ENCODE assay signal across 16 cellular contexts in genomic region chr2:135563793-135564192, GRCh38. TPM values are rescaled to one million over a fixed set of nuclear protein-coding genes. Genes with fewer than 3 reads are reported as not detected.
DNase-seq lines count a peak whose midpoint lies in the region; ATAC-seq and TF ChIP-seq lines count a peak whose summit lies in the region.
"Had no signal": no experiment of that assay in that cellular context is flagged by ENCODE, and none has a peak within 500 bp of the region (broad histone marks: within the 10 kb centered on the region; RNA-seq: fewer than 3 reads in every experiment).

No MANE protein-coding gene starts in this region.

- H3K4me3 ChIP-seq in HEK293 (ENCODE audit: low read depth, low read length), result no peak overlapping the region
- no peak overlapping the region for H3K4me3 ChIP-seq in fibroblast of pulmonary artery (replicated peaks; ENCODE audit: low read depth, low read length)
- H3K4me3 ChIP-seq: cardiac muscle cell, left lung, SJCRH30 had no signal

- H3K27ac Mint-ChIP-seq in activated CD4-positive, alpha-beta memory T cell treated with anti-CD3 and anti-CD28 coated beads for 36 hours, result no peak overlapping the region
- H3K27ac Mint-ChIP-seq in activated CD4-positive, alpha-beta memory T cell treated with anti-CD3 and anti-CD28 coated beads, Interleukin-2, amount 10 ng/mL, durations not matched to agents 7 days and 5 days, result no peak overlapping the region
- H3K27ac Mint-ChIP-seq: naive thymus-derived CD8-positive, alpha-beta T cell had no signal

- TF ChIP-seq CTCF in HEK293 (tag by site-specific recombination; IDR thresholded peaks at IDR 0.05) (no peak), fibroblast of pulmonary artery (IDR thresholded peaks at IDR 0.05; ENCODE audit: low read length, missing control alignments) (no peak)

- no peak overlapping the region for H3K27ac ChIP-seq in HEK293 (ENCODE audit: extremely low read depth, low read depth, low read length)
- H3K27ac ChIP-seq: cardiac muscle cell, left lung, SJCRH30, VCaP had no signal

- H3K27me3 Mint-ChIP-seq in activated CD4-positive, alpha-beta memory T cell treated with anti-CD3 and anti-CD28 coated beads for 36 hours, result no peaks in the 10 kb centered on the region
- H3K27me3 Mint-ChIP-seq in activated CD4-positive, alpha-beta memory T cell treated with anti-CD3 and anti-CD28 coated beads, Interleukin-2, amount 10 ng/mL, durations not matched to agents 7 days and 5 days, result no peaks in the 10 kb centered on the region
- H3K27me3 Mint-ChIP-seq: naive thymus-derived CD8-positive, alpha-beta T cell had no signal

- H3K4me1 Mint-ChIP-seq in activated CD4-positive, alpha-beta memory T cell treated with anti-CD3 and anti-CD28 coated beads for 36 hours (ENCODE audit: low read depth), result peaks cover 8% of the 10 kb centered on the region
- H3K4me1 Mint-ChIP-seq in activated CD4-positive, alpha-beta memory T cell treated with anti-CD3 and anti-CD28 coated beads, Interleukin-2, amount 10 ng/mL, durations not matched to agents 7 days and 5 days, result peaks cover 4% of the 10 kb centered on the region

- POLR2A ChIA-PET in activated CD4-positive, alpha-beta memory T cell treated with anti-CD3 and anti-CD28 coated beads for 36 hours (lab: Charles Lee), result no interaction called here
- POLR2A ChIA-PET in activated CD4-positive, alpha-beta memory T cell treated with anti-CD3 and anti-CD28 coated beads, Interleukin-2, amount 10 ng/mL, durations not matched to agents 7 days and 5 days (lab: Charles Lee), result interaction anchor here (1.1 kb wide), 1 partner anchor 14 kb away, joined by 3 read pairs; no protein-coding TSS in a partner anchor
- POLR2A ChIA-PET in HEK293 (lab: Yijun Ruan, JAX), result no interaction called here

- DNase-seq in activated CD4-positive, alpha-beta memory T cell treated with anti-CD3 and anti-CD28 coated beads for 36 hours, result peak; percentile 35
- DNase-seq in activated CD4-positive, alpha-beta memory T cell treated with anti-CD3 and anti-CD28 coated beads, Interleukin-2, amount 10 ng/mL, durations not matched to agents 7 days and 5 days, result no peak
- DNase-seq in SW 1271 (lab: John Stamatoyannopoulos, UW) (peak; percentile 27 to 29), fibroblast of pulmonary artery (ENCODE audit: low read depth) (peak; percentile 31), NAMALWA (ENCODE audit: low spot score) (no peak)
- DNase-seq: activated T-cell treated with anti-CD3 and anti-CD28 coated beads, Interleukin-2, amount 50 U/mL, for 4 hours; left lung; naive thymus-derived CD8-positive, alpha-beta T cell; NCI-H2029; NCI-H748 treated with DMSO at 0.1 percent for 48 hours; SJCRH30 had no signal

- ATAC-seq in HG03039 (IDR thresholded peaks at IDR 0.05; ENCODE audit: unreplicated experiment), result no peak
- no peak for ATAC-seq in HG03025 (IDR thresholded peaks at IDR 0.05; ENCODE audit: low FRiP score, unreplicated experiment)
- ATAC-seq: left lung; naive thymus-derived CD8-positive, alpha-beta T cell had no signal

- no peaks in the 10 kb centered on the region for H3K9me3 Mint-ChIP-seq in activated CD4-positive, alpha-beta memory T cell treated with anti-CD3 and anti-CD28 coated beads for 36 hours
- peaks cover 2% of the 10 kb centered on the region for H3K9me3 Mint-ChIP-seq in activated CD4-positive, alpha-beta memory T cell treated with anti-CD3 and anti-CD28 coated beads, Interleukin-2, amount 10 ng/mL, durations not matched to agents 7 days and 5 days
- H3K9me3 Mint-ChIP-seq: activated T-cell treated with anti-CD3 and anti-CD28 coated beads, Interleukin-2, amount 50 U/mL, for 4 hours; naive thymus-derived CD8-positive, alpha-beta T cell had no signal

- intact Hi-C loops in activated CD4-positive, alpha-beta memory T cell treated with anti-CD3 and anti-CD28 coated beads for 36 hours (cut with micrococcal nuclease), result no loop called here

- no peaks in the 10 kb centered on the region for H3K4me1 ChIP-seq in HEK293 (ENCODE audit: control insufficient read depth, insufficient read depth, low read length)
- H3K4me1 ChIP-seq: left lung, SJCRH30 had no signal

- CTCF ChIA-PET in activated CD4-positive, alpha-beta memory T cell treated with anti-CD3 and anti-CD28 coated beads for 36 hours (lab: Charles Lee), result no interaction called here
- CTCF ChIA-PET in activated CD4-positive, alpha-beta memory T cell treated with anti-CD3 and anti-CD28 coated beads, Interleukin-2, amount 10 ng/mL, durations not matched to agents 7 days and 5 days (lab: Charles Lee), result no interaction called here
- CTCF ChIA-PET in HEK293 (lab: Yijun Ruan, JAX), result interaction anchor here (1.0 kb wide), 1 partner anchor 9 kb away, joined by 5 read pairs; no protein-coding TSS in a partner anchor

- peaks cover 0 to 3% of the 10 kb centered on the region in 2 experiments; a peak in 2 of 3 replicates for H3K36me3 ChIP-seq in HEK293 (ENCODE audit: control insufficient read depth in 2 of 2, insufficient read depth in 1 of 2, low read length in 2 of 2)
- H3K36me3 ChIP-seq: cardiac muscle cell, left lung had no signal

- H3K36me3 Mint-ChIP-seq in activated CD4-positive, alpha-beta memory T cell treated with anti-CD3 and anti-CD28 coated beads for 36 hours, result peaks cover 5% of the 10 kb centered on the region
- peaks cover 11% of the 10 kb centered on the region for H3K36me3 Mint-ChIP-seq in activated CD4-positive, alpha-beta memory T cell treated with anti-CD3 and anti-CD28 coated beads, Interleukin-2, amount 10 ng/mL, durations not matched to agents 7 days and 5 days (ENCODE audit: low read depth)

- H3K4me3 Mint-ChIP-seq in activated CD4-positive, alpha-beta memory T cell treated with anti-CD3 and anti-CD28 coated beads for 36 hours, result no peak overlapping the region
- H3K4me3 Mint-ChIP-seq in activated CD4-positive, alpha-beta memory T cell treated with anti-CD3 and anti-CD28 coated beads, Interleukin-2, amount 10 ng/mL, durations not matched to agents 7 days and 5 days, result no peak overlapping the region
- H3K4me3 Mint-ChIP-seq: activated T-cell treated with anti-CD3 and anti-CD28 coated beads, Interleukin-2, amount 50 U/mL, for 4 hours; naive thymus-derived CD8-positive, alpha-beta T cell had no signal

- no peaks in the 10 kb centered on the region for H3K9me3 ChIP-seq in HEK293 (ENCODE audit: control insufficient read depth, insufficient read depth, low read depth, low read length)
- H3K9me3 ChIP-seq: left lung, SJCRH30 had no signal

TF ChIP-seq in HEK293, 187 proteins besides CTCF, POLR2A, EP300 and RAD21:
- TF ChIP-seq WT1 (tag by site-specific recombination; IDR thresholded peaks at IDR 0.05) (0 out of 2 replicates have a peak, but pooled peaks have one; percentile 33), ZNF530 (tag by site-specific recombination; IDR thresholded peaks at IDR 0.05; ENCODE audit: low read depth) (no peak)

RNA-seq across cellular contexts. Expression of gene R3HDM1, which starts 32.5 kb away (rescaled TPM):
- 10 to 100 TPM; 49.3 to 56.3 TPM for total RNA-seq in activated CD4-positive, alpha-beta memory T cell treated with anti-CD3 and anti-CD28 coated beads for 36 hours
- 10 to 100 TPM; 37.3 to 38.5 TPM for total RNA-seq in activated CD4-positive, alpha-beta memory T cell treated with anti-CD3 and anti-CD28 coated beads, Interleukin-2, amount 10 ng/mL, durations not matched to agents 7 days and 5 days

RNA-seq across cellular contexts. Expression of gene ZRANB3, which starts 32.8 kb away (rescaled TPM):
- total RNA-seq in activated CD4-positive, alpha-beta memory T cell treated with anti-CD3 and anti-CD28 coated beads for 36 hours, result 10 to 100 TPM; 13.4 to 16.2 TPM
- total RNA-seq in activated CD4-positive, alpha-beta memory T cell treated with anti-CD3 and anti-CD28 coated beads, Interleukin-2, amount 10 ng/mL, durations not matched to agents 7 days and 5 days, result 1 to 10 TPM; 5.8 to 6.2 TPM

Comparison
In these comparisons a context has a peak if more than half of its experiments do, and no peak if none do; other contexts are left out.
1. DNase-seq: peak in activated CD4-positive, alpha-beta memory T cell treated with anti-CD3 and anti-CD28 coated beads for 36 hours (single experiment), SW 1271 (2 of 2) and fibroblast of pulmonary artery (single experiment); none in activated CD4-positive, alpha-beta memory T cell treated with anti-CD3 and anti-CD28 coated beads, Interleukin-2, amount 10 ng/mL, durations not matched to agents 7 days and 5 days (single experiment) and NAMALWA (single experiment).